8 cellular contexts compared by ENCODE assay signal in genomic region chr2:241702405-241703127, GRCh38. TPM values are rescaled to one million over a fixed set of nuclear protein-coding genes. Genes with fewer than 3 reads are reported as not detected.
DNase-seq lines count a peak whose midpoint lies in the region; ATAC-seq and TF ChIP-seq lines count a peak whose summit lies in the region.

No MANE protein-coding gene starts in this region.

- H3K9me3 Mint-ChIP-seq in activated T-cell treated with anti-CD3 and anti-CD28 coated beads, Interleukin-2, amount 50 U/mL, for 72 hours = peaks cover 3 to 4% of the 10 kb centered on the region in 2 donors
- H3K9me3 Mint-ChIP-seq in nephron progenitor cell = peaks cover 22% of the 10 kb centered on the region
- peaks cover 5 to 7% of the 10 kb centered on the region in 2 donors for H3K9me3 Mint-ChIP-seq in stimulated activated naive CD8-positive, alpha-beta T cell treated with anti-CD3 and anti-CD28 coated beads, Interleukin-15, amount 100 ng/mL, for 72 hours

- H3K27ac ChIP-seq in PC-9 = 0 out of 2 replicates have a peak overlapping the region, but pooled peaks have one; percentile 10

- no peaks in the 10 kb centered on the region for H3K27me3 ChIP-seq in PC-9 (ENCODE audit: insufficient read depth, low read depth)

- H3K4me1 Mint-ChIP-seq in activated T-cell treated with anti-CD3 and anti-CD28 coated beads, Interleukin-2, amount 50 U/mL, for 72 hours (ENCODE audit: low read depth) = peaks cover 38% of the 10 kb centered on the region
- peaks cover 24% of the 10 kb centered on the region for H3K4me1 Mint-ChIP-seq in nephron progenitor cell
- H3K4me1 Mint-ChIP-seq in stimulated activated naive CD8-positive, alpha-beta T cell treated with anti-CD3 and anti-CD28 coated beads, Interleukin-15, amount 100 ng/mL, for 72 hours = peaks cover 49% of the 10 kb centered on the region

- H2AFZ ChIP-seq in PC-9 = peak overlapping the region; percentile 56

- H3K36me3 ChIP-seq in PC-9 (ENCODE audit: low read depth) = peaks cover 20% of the 10 kb centered on the region

- DNase-seq in DMS53 treated with DMSO at 0.1 percent for 48 hours (lab: John Stamatoyannopoulos, UW; ENCODE audit: unreplicated experiment) (peak; percentile 35), HuH-7.5 (ENCODE audit: low spot score) (peak; percentile 91), PC-9 (peak; percentile 81 to 97), fibroblast of mammary gland (ENCODE audit: low read depth) (no peak), nephron progenitor cell (peak; percentile 89)
- DNase-seq in activated T-cell treated with anti-CD3 and anti-CD28 coated beads, Interleukin-2, amount 50 U/mL, for 72 hours = peak; percentile 89 to 93
- peak; percentile 91 to 95 for DNase-seq in stimulated activated naive CD8-positive, alpha-beta T cell treated with anti-CD3 and anti-CD28 coated beads, Interleukin-15, amount 100 ng/mL, for 72 hours

- peak overlapping the region; percentile 99 for H3K4me3 ChIP-seq in PC-9
- H3K4me3 ChIP-seq in fibroblast of mammary gland (ENCODE audit: control insufficient read depth, low read depth, low read length) = peak overlapping the region; percentile 76

- peaks cover 18% of the 10 kb centered on the region for H3K4me1 ChIP-seq in PC-9 (replicated peaks; ENCODE audit: insufficient read depth)

- POLR2A ChIA-PET in PC-9 (lab: Charles Lee; ENCODE audit: unreplicated experiment) = interaction anchor here (0.5 to 2.0 kb wide), 7 partner anchors 12 to 1268 kb away, joined by 4 to 62 read pairs (median 6); partner anchors contain the start of genes D2HGDH and DTYMK

- peak; percentile 69 for ATAC-seq in GM21529 (IDR thresholded peaks at IDR 0.05; ENCODE audit: unreplicated experiment)
- peak; percentile 73 to 74 for ATAC-seq in activated T-cell treated with anti-CD3 and anti-CD28 coated beads, Interleukin-2, amount 50 U/mL, for 72 hours (replicated peaks in 1 of 2)
- peak; percentile 76 for ATAC-seq in stimulated activated naive CD8-positive, alpha-beta T cell treated with anti-CD3 and anti-CD28 coated beads, Interleukin-15, amount 100 ng/mL, for 72 hours

- peak overlapping the region; percentile 87 to 90 for H3K4me3 Mint-ChIP-seq in activated T-cell treated with anti-CD3 and anti-CD28 coated beads, Interleukin-2, amount 50 U/mL, for 72 hours
- H3K4me3 Mint-ChIP-seq in nephron progenitor cell = peak overlapping the region; percentile 86
- H3K4me3 Mint-ChIP-seq in stimulated activated naive CD8-positive, alpha-beta T cell treated with anti-CD3 and anti-CD28 coated beads, Interleukin-15, amount 100 ng/mL, for 72 hours = peak overlapping the region; percentile 88 to 97

- peak overlapping the region; percentile 100 for H3K4me2 ChIP-seq in PC-9

- CTCF ChIA-PET in PC-9 (lab: Charles Lee) = interaction anchor here (0.7 to 1.6 kb wide), 3 partner anchors 16 to 176 kb away, joined by 3 to 5 read pairs (median 4); partner anchors contain the start of gene DTYMK

- no peaks in the 10 kb centered on the region for H3K27me3 Mint-ChIP-seq in activated T-cell treated with anti-CD3 and anti-CD28 coated beads, Interleukin-2, amount 50 U/mL, for 72 hours (ENCODE audit: low read depth)
- no peaks in the 10 kb centered on the region for H3K27me3 Mint-ChIP-seq in nephron progenitor cell (ENCODE audit: low read depth, poor library complexity)
- H3K27me3 Mint-ChIP-seq in stimulated activated naive CD8-positive, alpha-beta T cell treated with anti-CD3 and anti-CD28 coated beads, Interleukin-15, amount 100 ng/mL, for 72 hours = no peaks in the 10 kb centered on the region

- no peaks in the 10 kb centered on the region for H3K9me2 ChIP-seq in PC-9 (ENCODE audit: insufficient read depth)

- intact Hi-C loops in PC-9 (cut with micrococcal nuclease; ENCODE audit: unreplicated experiment) = loop anchor here (1.0 to 10.0 kb wide), 3 partner anchors 32 to 348 kb away; partner anchors contain the start of genes D2HGDH and FARP2

- H3K36me3 Mint-ChIP-seq in activated T-cell treated with anti-CD3 and anti-CD28 coated beads, Interleukin-2, amount 50 U/mL, for 72 hours (ENCODE audit: insufficient read depth in 2 of 2) = peaks cover 9 to 23% of the 10 kb centered on the region in 2 donors
- H3K36me3 Mint-ChIP-seq in nephron progenitor cell (ENCODE audit: low read depth) = peaks cover 46% of the 10 kb centered on the region

- peaks cover 8% of the 10 kb centered on the region for H3K9me3 ChIP-seq in PC-9 (ENCODE audit: insufficient read depth, low read depth)

- H3F3A ChIP-seq in PC-9 (ENCODE audit: insufficient read depth, low read depth) = peaks cover 35% of the 10 kb centered on the region

- peak overlapping the region; percentile 35 for H3K27ac Mint-ChIP-seq in activated T-cell treated with anti-CD3 and anti-CD28 coated beads, Interleukin-2, amount 50 U/mL, for 72 hours
- H3K27ac Mint-ChIP-seq in nephron progenitor cell = no peak overlapping the region
- peak overlapping the region; percentile 55 to 96 for H3K27ac Mint-ChIP-seq in stimulated activated naive CD8-positive, alpha-beta T cell treated with anti-CD3 and anti-CD28 coated beads, Interleukin-15, amount 100 ng/mL, for 72 hours

- peak; percentile 66 for TF ChIP-seq CTCF in PC-9 (conservative IDR thresholded peaks at IDR 0.05)
- TF ChIP-seq CTCF in fibroblast of mammary gland (conservative IDR thresholded peaks at IDR 0.05; ENCODE audit: control insufficient read depth, insufficient read depth, low read depth, low read length) = no peak
- peak; percentile 36 for TF ChIP-seq CTCF in nephron progenitor cell (IDR thresholded peaks at IDR 0.05)

- peaks cover 15% of the 10 kb centered on the region for H4K20me1 ChIP-seq in PC-9 (ENCODE audit: insufficient read depth)

- H3K79me2 ChIP-seq in PC-9 (ENCODE audit: low read depth) = peaks cover 31% of the 10 kb centered on the region

- BruUV-seq in PC-9 (replicated peaks; lab: Mats Ljungman, UMichigan) = no TSS peak

RNA-seq across cellular contexts. Expression of gene ING5, which starts 0.7 kb away (rescaled TPM):
- total RNA-seq in PC-9 (2021) = 79.7 and 106 TPM in 2 replicates
- total RNA-seq in activated T-cell treated with anti-CD3 and anti-CD28 coated beads, Interleukin-2, amount 50 U/mL, for 72 hours = 10 to 100 TPM; 39.9 to 42.6 TPM

RNA-seq across cellular contexts. Expression of gene DTYMK, which starts 16.0 kb away (rescaled TPM):
- 183 and 191 TPM in 2 replicates for total RNA-seq in PC-9 (2021)
- 10 to 100 TPM; 64.6 to 97.5 TPM for total RNA-seq in activated T-cell treated with anti-CD3 and anti-CD28 coated beads, Interleukin-2, amount 50 U/mL, for 72 hours

RNA-seq across cellular contexts. Expression of gene D2HGDH, which starts 31.9 kb away (rescaled TPM):
- 131 and 232 TPM in 2 replicates for total RNA-seq in PC-9 (2021)
- 10 to 100 TPM; 24.0 to 25.8 TPM for total RNA-seq in activated T-cell treated with anti-CD3 and anti-CD28 coated beads, Interleukin-2, amount 50 U/mL, for 72 hours
